1 cellular context compared by ENCODE assay signal in genomic region chr14:31241450-31242114, GRCh38.
TF ChIP-seq lines count a peak whose summit lies in the region.

No MANE protein-coding gene starts in this region.

TF ChIP-seq in GM12878, 131 proteins besides CTCF, POLR2A, EP300 and RAD21 (continued from another document):
- TF ChIP-seq ZBTB4 (CRISPR knock-in tag; IDR thresholded peaks at IDR 0.05): no peak
- no peak for TF ChIP-seq CHD4 (IDR thresholded peaks at IDR 0.05)
- no peak for TF ChIP-seq BMI1 (IDR thresholded peaks at IDR 0.05; ENCODE audit: borderline replicate concordance)
- no peak for TF ChIP-seq CEBPB (IDR thresholded peaks at IDR 0.05; ENCODE audit: borderline replicate concordance in 1 of 2, low read depth in 2 of 2, low read length in 2 of 2)
- no peak for TF ChIP-seq ASH2L (IDR thresholded peaks at IDR 0.05; ENCODE audit: borderline replicate concordance, low read depth)
